Comparison of ENCODE assay signal across 28 cellular contexts in genomic region chrX:136623400-136623799, GRCh38. TPM values are rescaled to one million over a fixed set of nuclear protein-coding genes. Genes with fewer than 3 reads are reported as not detected.
DNase-seq lines count a peak whose midpoint lies in the region; ATAC-seq lines count a peak whose summit lies in the region.
"Had no signal": no experiment of that assay in that cellular context is flagged by ENCODE, and none has a peak within 500 bp of the region (broad histone marks: within the 10 kb centered on the region; RNA-seq: fewer than 3 reads in every experiment).

No MANE protein-coding gene starts in this region.

- H3K4me3 Mint-ChIP-seq in activated naive CD4-positive, alpha-beta T cell treated with anti-CD3 and anti-CD28 coated beads, Interleukin-2, amount 50 U/mL, for 24 hours = peak overlapping the region; percentile 26
- no peak overlapping the region for H3K4me3 Mint-ChIP-seq in activated naive CD4-positive, alpha-beta T cell treated with anti-CD3 and anti-CD28 coated beads for 36 hours
- peak overlapping the region in 1 of 2 donors; percentile 22 for H3K4me3 Mint-ChIP-seq in effector memory CD8-positive, alpha-beta T cell
- H3K4me3 Mint-ChIP-seq: activated B cell treated with CpG ODN at 0.5 μM for 24 hours, neural crest cell had no signal

- H3K27ac ChIP-seq in aorta (ENCODE audit: low read depth in 1 of 2, low read length in 2 of 2) = no peak overlapping the region
- H3K27ac ChIP-seq: 22Rv1, body of pancreas, PC-9, stomach, tibial nerve had no signal

- H3K4me3 ChIP-seq in aorta (ENCODE audit: low read length in 2 of 2) = no peak overlapping the region
- H3K4me3 ChIP-seq: body of pancreas, lung, mucosa of descending colon, PC-9, stomach, tibial nerve had no signal

- no peaks in the 10 kb centered on the region for H3K4me1 ChIP-seq in aorta (ENCODE audit: control insufficient read depth in 1 of 2, insufficient read depth in 2 of 2, low read length in 2 of 2)
- H3K4me1 ChIP-seq: body of pancreas, stomach, tibial nerve had no signal

- ATAC-seq in effector memory CD8-positive, alpha-beta T cell (replicated peaks) = peak; percentile 30
- ATAC-seq in aorta (ENCODE audit: low FRiP score) = no peak
- ATAC-seq in left ventricle myocardium superior = no peak
- ATAC-seq: body of pancreas, mucosa of descending colon, right cardiac atrium had no signal

- intact Hi-C loops in activated naive CD4-positive, alpha-beta T cell treated with anti-CD3 and anti-CD28 coated beads for 36 hours (cut with micrococcal nuclease) = no loop called here
- intact Hi-C loops in cardiac septum (cut with DNase I) (no loop called here), aorta (cut with DNase I) (no loop called here), left ventricle myocardium superior (cut with micrococcal nuclease) (no loop called here)

- CTCF ChIA-PET in activated naive CD4-positive, alpha-beta T cell treated with anti-CD3 and anti-CD28 coated beads for 36 hours (lab: Charles Lee) = interaction anchor here (0.9 kb wide), 1 partner anchor 14 kb away, joined by 3 read pairs; no protein-coding TSS in a partner anchor

- no peaks in the 10 kb centered on the region for H3K36me3 ChIP-seq in aorta (ENCODE audit: control insufficient read depth in 1 of 2, insufficient read depth in 2 of 2, low read length in 1 of 2)
- H3K36me3 ChIP-seq: stomach, tibial nerve had no signal

- no peaks in the 10 kb centered on the region for H3K27me3 Mint-ChIP-seq in activated naive CD4-positive, alpha-beta T cell treated with anti-CD3 and anti-CD28 coated beads, Interleukin-2, amount 50 U/mL, for 24 hours
- H3K27me3 Mint-ChIP-seq in activated naive CD4-positive, alpha-beta T cell treated with anti-CD3 and anti-CD28 coated beads for 36 hours (ENCODE audit: low read depth) = no peaks in the 10 kb centered on the region
- H3K27me3 Mint-ChIP-seq in effector memory CD8-positive, alpha-beta T cell = no peaks in the 10 kb centered on the region
- H3K27me3 Mint-ChIP-seq: activated B cell treated with CpG ODN at 0.5 μM for 24 hours; CD4-positive, alpha-beta memory T cell had no signal

- peaks cover 1% of the 10 kb centered on the region for H3K36me3 Mint-ChIP-seq in activated naive CD4-positive, alpha-beta T cell treated with anti-CD3 and anti-CD28 coated beads, Interleukin-2, amount 50 U/mL, for 24 hours
- H3K36me3 Mint-ChIP-seq in activated naive CD4-positive, alpha-beta T cell treated with anti-CD3 and anti-CD28 coated beads for 36 hours (ENCODE audit: low read depth) = no peaks in the 10 kb centered on the region
- no peaks in the 10 kb centered on the region for H3K36me3 Mint-ChIP-seq in effector memory CD8-positive, alpha-beta T cell (ENCODE audit: insufficient read depth)
- H3K36me3 Mint-ChIP-seq: CD4-positive, alpha-beta memory T cell had no signal

- H3K4me1 Mint-ChIP-seq in activated naive CD4-positive, alpha-beta T cell treated with anti-CD3 and anti-CD28 coated beads, Interleukin-2, amount 50 U/mL, for 24 hours = peaks cover 82% of the 10 kb centered on the region
- peaks cover 87% of the 10 kb centered on the region for H3K4me1 Mint-ChIP-seq in activated naive CD4-positive, alpha-beta T cell treated with anti-CD3 and anti-CD28 coated beads for 36 hours (ENCODE audit: low read depth)
- H3K4me1 Mint-ChIP-seq in effector memory CD8-positive, alpha-beta T cell (ENCODE audit: low read depth in 2 of 2) = peaks cover 25 to 28% of the 10 kb centered on the region in 2 donors
- H3K4me1 Mint-ChIP-seq: activated B cell treated with CpG ODN at 0.5 μM for 24 hours, neural crest cell had no signal

- DNase-seq in NOMO-1 treated with DMSO at 0.1 percent for 48 hours (lab: John Stamatoyannopoulos, UW; ENCODE audit: unreplicated experiment) (peak; percentile 22), NOMO-1 treated with dmso at 0.1 percent for 144 hours (lab: John Stamatoyannopoulos, UW; ENCODE audit: unreplicated experiment) (no peak), cardiac septum (ENCODE audit: low spot score) (no peak), aorta (no peak), left ventricle myocardium superior (no peak)
- DNase-seq in activated naive CD4-positive, alpha-beta T cell treated with anti-CD3 and anti-CD28 coated beads for 36 hours = no peak
- DNase-seq in effector memory CD8-positive, alpha-beta T cell = no peak
- DNase-seq: activated B cell treated with CpG ODN at 0.5 μM for 24 hours; body of pancreas; DMS 273 treated with DMSO at 0.1 percent for 48 hours; GOT3; kidney; MM.1S; mucosa of descending colon; NCI-H1417 treated with DMSO at 0.1 percent for 48 hours; NCI-H2081 treated with DMSO at 0.1 percent for 48 hours; PC-9; right cardiac atrium; Right ventricle myocardium superior; stimulated activated CD4-positive, alpha-beta T cell treated with anti-CD3 and anti-CD28 coated beads, Interleukin-4, amount 100 ng/mL, for 1 hour; stomach had no signal

- H3K9me3 ChIP-seq in aorta (ENCODE audit: control insufficient read depth, low read length) = no peaks in the 10 kb centered on the region
- H3K9me3 ChIP-seq: body of pancreas, mucosa of descending colon, tibial nerve had no signal

- H3K27me3 ChIP-seq in aorta (ENCODE audit: control insufficient read depth in 1 of 2, insufficient read depth in 2 of 2, low read length in 1 of 2) = no peaks in the 10 kb centered on the region
- H3K27me3 ChIP-seq: body of pancreas had no signal

- no peaks in the 10 kb centered on the region for H3K9me3 Mint-ChIP-seq in activated naive CD4-positive, alpha-beta T cell treated with anti-CD3 and anti-CD28 coated beads, Interleukin-2, amount 50 U/mL, for 24 hours
- no peaks in the 10 kb centered on the region for H3K9me3 Mint-ChIP-seq in activated naive CD4-positive, alpha-beta T cell treated with anti-CD3 and anti-CD28 coated beads for 36 hours
- no peaks in the 10 kb centered on the region for H3K9me3 Mint-ChIP-seq in effector memory CD8-positive, alpha-beta T cell
- H3K9me3 Mint-ChIP-seq: activated B cell treated with CpG ODN at 0.5 μM for 24 hours; CD4-positive, alpha-beta memory T cell had no signal

- H3K27ac Mint-ChIP-seq in activated naive CD4-positive, alpha-beta T cell treated with anti-CD3 and anti-CD28 coated beads, Interleukin-2, amount 50 U/mL, for 24 hours = peak overlapping the region; percentile 62
- H3K27ac Mint-ChIP-seq in activated naive CD4-positive, alpha-beta T cell treated with anti-CD3 and anti-CD28 coated beads for 36 hours = no peak overlapping the region
- peak overlapping the region in 1 of 2 donors; percentile 60 for H3K27ac Mint-ChIP-seq in effector memory CD8-positive, alpha-beta T cell
- H3K27ac Mint-ChIP-seq: activated B cell treated with CpG ODN at 0.5 μM for 24 hours had no signal

- WGBS in aorta, 2 donors = 71 to 79% methylated on average over 1 of the region's 1 CpG

RNA-seq across cellular contexts. Expression of gene CD40LG, which starts 24.6 kb away (rescaled TPM):
- 100 to 1,000 TPM; 121 to 122 TPM for total RNA-seq in activated naive CD4-positive, alpha-beta T cell treated with anti-CD3 and anti-CD28 coated beads for 36 hours
- total RNA-seq in cardiac septum (not detected), aorta (under 1 TPM; 0.26 to 0.81 TPM), left ventricle myocardium superior (0.15 TPM)
- polyA plus RNA-seq in aorta = not detected
- total RNA-seq: activated B cell treated with CpG ODN at 0.5 μM for 24 hours, body of pancreas, chondrocyte, neural crest cell, PC-9, Right ventricle myocardium superior had no signal
- polyA plus RNA-seq: right cardiac atrium had no signal

Comparison
In these comparisons a context has a peak if more than half of its experiments do, and no peak if none do; other contexts are left out.
1. RNA of gene CD40LG, which starts 24.6 kb away (total RNA-seq): 121 to 122 TPM in activated naive CD4-positive, alpha-beta T cell treated with anti-CD3 and anti-CD28 coated beads for 36 hours; 0.26 to 0.81 TPM in aorta, 0.15 TPM in left ventricle myocardium superior (single experiment) and not detected in cardiac septum (single experiment); every median in the first group is over 10 times any median in the second.